In genomic region chr3:132721479-132722164, GRCh38 we compare ENCODE assay signal across 8 cellular contexts. TPM values are rescaled to one million over a fixed set of nuclear protein-coding genes. Genes with fewer than 3 reads are reported as not detected.
A peak's percentile ranks its signal among the peaks of the same experiment; 100 is the strongest.
DNase-seq lines count a peak whose midpoint lies in the region; ATAC-seq and TF ChIP-seq lines count a peak whose summit lies in the region.

No MANE protein-coding gene starts in this region.

- H3K4me3 Mint-ChIP-seq in activated naive CD8-positive, alpha-beta T cell = peak overlapping the region; percentile 93

- intact Hi-C loops in head of caudate nucleus (cut with DNase I) = loop anchor here (2.0 to 5.0 kb wide), 2 partner anchors 316 to 851 kb away; partner anchors contain the start of genes CDV3 and TMEM108

- peaks cover 44% of the 10 kb centered on the region for H3K4me1 Mint-ChIP-seq in activated naive CD8-positive, alpha-beta T cell (ENCODE audit: low read depth)

- no peaks in the 10 kb centered on the region for H3K36me3 Mint-ChIP-seq in activated naive CD8-positive, alpha-beta T cell

- no peaks in the 10 kb centered on the region for H3K27me3 Mint-ChIP-seq in activated naive CD8-positive, alpha-beta T cell

- TF ChIP-seq CTCF in omental fat pad (IDR thresholded peaks at IDR 0.05) = no peak

- ATAC-seq in HG02623 (IDR thresholded peaks at IDR 0.05; ENCODE audit: unreplicated experiment) = peak; percentile 23
- ATAC-seq in omental fat pad (ENCODE audit: low FRiP score) = peak; percentile 26
- no peak for ATAC-seq in GM21360 (IDR thresholded peaks at IDR 0.05; ENCODE audit: unreplicated experiment)

- peak; percentile 39 for DNase-seq in NCI-H2171 treated with DMSO at 0.1 percent for 48 hours (lab: John Stamatoyannopoulos, UW)
- no peak for DNase-seq in NCI-H2171 (lab: John Stamatoyannopoulos, UW)
- DNase-seq in NCI-H524 treated with DMSO at 0.1 percent for 48 hours (lab: John Stamatoyannopoulos, UW) = peak; percentile 9
- peak in 29 of 42 donors; percentile 10 to 76 (median 48) for DNase-seq in head of caudate nucleus
- peak; percentile 28 for DNase-seq in omental fat pad (ENCODE audit: low spot score)

- peak overlapping the region; percentile 87 for H3K27ac Mint-ChIP-seq in activated naive CD8-positive, alpha-beta T cell

- no peaks in the 10 kb centered on the region for H3K9me3 Mint-ChIP-seq in activated naive CD8-positive, alpha-beta T cell (ENCODE audit: low read depth)

RNA-seq across cellular contexts. Expression of gene NPHP3, which starts 0.6 kb away (rescaled TPM):
- total RNA-seq in omental fat pad = 10 to 100 TPM; 25.6 to 46.0 (median 32.0) TPM
